Comparison of ENCODE assay signal across 8 cellular contexts in the genomic region with DNA sequence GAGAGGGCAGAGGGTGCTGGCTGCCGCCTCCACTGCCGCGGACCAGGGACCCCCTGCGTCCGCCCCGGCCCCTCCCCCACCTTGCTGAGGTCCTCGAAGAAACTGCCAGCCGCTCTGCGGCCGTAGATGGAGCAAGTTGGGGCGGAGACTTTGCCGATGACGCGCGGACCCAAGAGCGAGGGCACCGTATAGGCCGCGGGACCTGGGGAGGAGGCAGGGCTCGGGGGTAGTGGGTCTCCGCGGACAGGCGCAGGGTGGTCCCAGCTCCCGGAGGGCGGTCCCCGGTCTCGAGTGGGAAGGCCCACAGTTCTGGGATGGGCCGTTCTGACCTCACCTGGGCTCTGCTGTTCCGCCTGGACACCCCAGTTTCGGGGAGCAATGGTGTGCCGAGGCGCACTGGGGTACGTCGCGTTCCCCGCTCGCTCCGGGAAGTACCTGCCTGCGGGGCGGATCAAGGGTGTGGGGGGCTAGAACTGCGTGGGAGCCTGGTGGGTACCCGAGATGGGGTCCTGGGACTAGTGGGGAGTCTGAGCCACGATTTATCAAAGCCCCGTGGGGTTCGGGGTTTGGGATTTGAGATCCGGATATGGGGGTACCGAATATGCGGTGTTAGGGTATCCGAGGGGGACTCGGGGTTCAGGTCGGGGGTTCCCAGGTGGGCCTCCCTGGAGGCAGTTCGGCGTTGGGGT. TPM values are rescaled to one million over a fixed set of nuclear protein-coding genes. Genes with fewer than 3 reads are reported as not detected.
DNase-seq lines count a peak whose midpoint lies in the region; ATAC-seq and TF ChIP-seq lines count a peak whose summit lies in the region.

No MANE protein-coding gene starts in this region.

- no peak for TF ChIP-seq CTCF in HCT116 (IDR thresholded peaks at IDR 0.05 in 2 of 3, conservative IDR thresholded peaks at IDR 0.05 in 1 of 3; ENCODE audit: borderline replicate concordance in 1 of 3, insufficient read depth in 1 of 3, low read depth in 2 of 3, low read length in 2 of 3)
- no peak for TF ChIP-seq CTCF in heart left ventricle (IDR thresholded peaks at IDR 0.05)
- no peak for TF ChIP-seq CTCF in vagina (IDR thresholded peaks at IDR 0.05)

- H3K9me2 ChIP-seq in HCT116 (ENCODE audit: insufficient read depth), result no peaks in the 10 kb centered on the region

- H3K9me3 ChIP-seq in HCT116 (ENCODE audit: control insufficient read depth in 1 of 2, insufficient read depth in 1 of 2, low read depth in 1 of 2, low read length in 2 of 2) (no peaks in the 10 kb centered on the region), heart left ventricle (no peaks in the 10 kb centered on the region), vagina (no peaks in the 10 kb centered on the region)

- intact Hi-C loops in HCT116 (cut with micrococcal nuclease) (loop anchor here (5.0 kb wide), 1 partner anchor 91 kb away; no protein-coding TSS in a partner anchor), heart left ventricle (cut with DNase I) (no loop called here), vagina (cut with DNase I) (no loop called here)

- peak overlapping the region; percentile 91 for H3K9ac ChIP-seq in HCT116 (ENCODE audit: low read length)

- no peaks in the 10 kb centered on the region for H4K20me1 ChIP-seq in HCT116 (ENCODE audit: insufficient read depth)

- H3K27ac ChIP-seq in HCT116 (ENCODE audit: low read depth, low read length) (peak overlapping the region; percentile 100), heart left ventricle (peak overlapping the region; percentile 78 to 98 (median 94)), vagina (peak overlapping the region; percentile 96)

- peaks cover 5% of the 10 kb centered on the region; the same call in 1 of the 2 replicates for H3K79me2 ChIP-seq in HCT116 (ENCODE audit: insufficient read depth, low read length)

- TF ChIP-seq RAD21 in HCT116 (IDR thresholded peaks at IDR 0.05; ENCODE audit: low read depth), result no peak

- H3K27me3 ChIP-seq in HCT116 (ENCODE audit: insufficient read depth, low read length) (no peaks in the 10 kb centered on the region), heart left ventricle (peaks cover 0 to 61% (median 6%) of the 10 kb centered on the region in 9 donors), vagina (no peaks in the 10 kb centered on the region)

- WGBS in heart left ventricle, 4 donors, result 3 to 6% (median 4%) methylated on average over 30 to 53 of the region's 53 CpGs

- H2AFZ ChIP-seq in HCT116 (ENCODE audit: low read depth, low read length, poor library complexity, severe bottlenecking), result no peak overlapping the region

- H3K4me3 ChIP-seq in HCT116 (replicated peaks in 1 of 2; ENCODE audit: low read depth in 1 of 2, low read length in 2 of 2) (peak overlapping the region; percentile 92 to 96), heart left ventricle (peak overlapping the region; percentile 48 to 89 (median 72)), vagina (peak overlapping the region; percentile 58 to 60)

- peaks cover 43% of the 10 kb centered on the region for H3K4me1 Mint-ChIP-seq in activated naive CD4-positive, alpha-beta T cell treated with anti-CD3 and anti-CD28 coated beads, Interleukin-2, amount 50 U/mL, for 24 hours

- no peaks in the 10 kb centered on the region for H3K27me3 Mint-ChIP-seq in activated naive CD4-positive, alpha-beta T cell treated with anti-CD3 and anti-CD28 coated beads, Interleukin-2, amount 50 U/mL, for 24 hours

- peak overlapping the region; percentile 92 for H3K4me3 Mint-ChIP-seq in activated naive CD4-positive, alpha-beta T cell treated with anti-CD3 and anti-CD28 coated beads, Interleukin-2, amount 50 U/mL, for 24 hours

- TF ChIP-seq POLR2A in HCT116 (IDR thresholded peaks at IDR 0.05; ENCODE audit: borderline replicate concordance, extremely low read depth, insufficient read depth, insufficient read length) (peak; percentile 28), Raji (IDR thresholded peaks at IDR 0.05; ENCODE audit: insufficient read depth, low read depth, low read length) (peak; percentile 72), heart left ventricle (IDR thresholded peaks at IDR 0.05) (peak in 1 of 2 donors; percentile 55), vagina (IDR thresholded peaks at IDR 0.05) (peak in 1 of 2 donors; percentile 83)

- H3K4me1 ChIP-seq in HCT116 (ENCODE audit: control insufficient read depth in 1 of 2, insufficient read depth in 2 of 2, low read length in 2 of 2), result peaks cover 11 to 67% of the 10 kb centered on the region in 2 experiments; a peak in 3 of 4 replicates
- H3K4me1 ChIP-seq in heart left ventricle, result peaks cover 0 to 72% (median 31%) of the 10 kb centered on the region in 12 donors
- H3K4me1 ChIP-seq in vagina, result peaks cover 47% of the 10 kb centered on the region

- POLR2A ChIA-PET in HCT116 (lab: Charles Lee), result no interaction called here

- H3K36me3 ChIP-seq in HCT116 (ENCODE audit: control insufficient read depth in 1 of 2, insufficient read depth in 2 of 2, low read length in 2 of 2) (no peaks in the 10 kb centered on the region), heart left ventricle (peaks cover 0 to 17% (median 0%) of the 10 kb centered on the region in 9 donors), vagina (no peaks in the 10 kb centered on the region)

- DNase-seq in CD1c-positive myeloid dendritic cell (ENCODE audit: extremely low spot score) (peak; percentile 92), HCT116 (ENCODE audit: low read depth, low spot score) (peak; percentile 76), heart left ventricle (peak; percentile 84 to 94 (median 90)), renal cortical epithelial cell (ENCODE audit: low read depth) (peak; percentile 72), vagina (ENCODE audit: extremely low spot score in 2 of 2) (peak in 1 of 2 donors; percentile 93), putamen (ENCODE audit: low spot score) (no peak)

- ATAC-seq in HCT116 (peak; percentile 59), heart left ventricle (peak; percentile 35 to 58 (median 50))

- peak overlapping the region; percentile 96 for H3K27ac Mint-ChIP-seq in activated naive CD4-positive, alpha-beta T cell treated with anti-CD3 and anti-CD28 coated beads, Interleukin-2, amount 50 U/mL, for 24 hours

- H3K36me3 Mint-ChIP-seq in activated naive CD4-positive, alpha-beta T cell treated with anti-CD3 and anti-CD28 coated beads, Interleukin-2, amount 50 U/mL, for 24 hours, result no peaks in the 10 kb centered on the region

- RAD21 ChIA-PET in HCT116 (lab: Charles Lee; ENCODE audit: low non-redundant PET in 1 of 2, low total read pairs in 2 of 2, uncharacterized antibody in 2 of 2, unreplicated experiment in 2 of 2), result interaction anchor here in 1 of 2 experiments (1.1 kb wide), 1 partner anchor 203 kb away, joined by 3 read pairs; no protein-coding TSS in a partner anchor

- H3K9me3 Mint-ChIP-seq in activated naive CD4-positive, alpha-beta T cell treated with anti-CD3 and anti-CD28 coated beads, Interleukin-2, amount 50 U/mL, for 24 hours, result no peaks in the 10 kb centered on the region

- CTCF ChIA-PET in HCT116 (lab: Charles Lee), result no interaction called here

- H3K4me2 ChIP-seq in HCT116 (ENCODE audit: low read length), result peak overlapping the region; percentile 93

- BruUV-seq in HCT116 (replicated peaks; lab: Mats Ljungman, UMichigan), result TSS peak; percentile 70

TF ChIP-seq in HCT116, 20 proteins besides CTCF, POLR2A, EP300 and RAD21:
- TF ChIP-seq, protein P1, sequence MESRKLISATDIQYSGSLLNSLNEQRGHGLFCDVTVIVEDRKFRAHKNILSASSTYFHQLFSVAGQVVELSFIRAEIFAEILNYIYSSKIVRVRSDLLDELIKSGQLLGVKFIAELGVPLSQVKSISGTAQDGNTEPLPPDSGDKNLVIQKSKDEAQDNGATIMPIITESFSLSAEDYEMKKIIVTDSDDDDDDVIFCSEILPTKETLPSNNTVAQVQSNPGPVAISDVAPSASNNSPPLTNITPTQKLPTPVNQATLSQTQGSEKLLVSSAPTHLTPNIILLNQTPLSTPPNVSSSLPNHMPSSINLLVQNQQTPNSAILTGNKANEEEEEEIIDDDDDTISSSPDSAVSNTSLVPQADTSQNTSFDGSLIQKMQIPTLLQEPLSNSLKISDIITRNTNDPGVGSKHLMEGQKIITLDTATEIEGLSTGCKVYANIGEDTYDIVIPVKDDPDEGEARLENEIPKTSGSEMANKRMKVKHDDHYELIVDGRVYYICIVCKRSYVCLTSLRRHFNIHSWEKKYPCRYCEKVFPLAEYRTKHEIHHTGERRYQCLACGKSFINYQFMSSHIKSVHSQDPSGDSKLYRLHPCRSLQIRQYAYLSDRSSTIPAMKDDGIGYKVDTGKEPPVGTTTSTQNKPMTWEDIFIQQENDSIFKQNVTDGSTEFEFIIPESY (IDR thresholded peaks at IDR 0.05; ENCODE audit: extremely low read depth, insufficient replicate concordance, low read length), result no peak
- TF ChIP-seq POLR2AphosphoS5 (IDR thresholded peaks at IDR 0.05; ENCODE audit: low read depth, low read length), result peak; percentile 78

RNA-seq across cellular contexts. Expression of a gene that starts 1.2 kb away (rescaled TPM):
- total RNA-seq in HCT116 (2021; ENCODE audit: unreplicated experiment), result 43.2 TPM
- polyA plus RNA-seq in HCT116 (2012), result 34.8 and 47.0 TPM in 2 replicates
- 100 to 1,000 TPM in 1 of 9 donors, 10 to 100 TPM in 6, 1 to 10 TPM in 2; 8.3 to 198 (median 21.7) TPM for total RNA-seq in heart left ventricle
- polyA plus RNA-seq in heart left ventricle, result 10 to 100 TPM; 11.8 to 45.1 TPM
- total RNA-seq in renal cortical epithelial cell, result 55.0 and 68.8 TPM in 2 replicates
- 82.0 TPM for total RNA-seq in vagina

RNA-seq across cellular contexts. Expression of a gene that starts 5.6 kb away (rescaled TPM):
- 7.0 TPM for total RNA-seq in HCT116 (2021; ENCODE audit: unreplicated experiment)
- 4.1 and 4.4 TPM in 2 replicates for polyA plus RNA-seq in HCT116 (2012)
- total RNA-seq in heart left ventricle, result 1 to 10 TPM in 2 of 9 donors, under 1 TPM in 2, not detected in 5; 0.67 to 2.6 (median 0.94) TPM
- polyA plus RNA-seq in heart left ventricle, result 1 to 10 TPM in 1 of 2 donors, not detected in 1; 2.0 TPM
- total RNA-seq in renal cortical epithelial cell, result 2.0 and 7.3 TPM in 2 replicates
- 25.0 TPM for total RNA-seq in vagina

RNA-seq across cellular contexts. Expression of a gene that starts 14.7 kb away (rescaled TPM):
- 0.69 TPM for total RNA-seq in HCT116 (2021; ENCODE audit: unreplicated experiment)
- 3.3 and 4.7 TPM in 2 replicates for polyA plus RNA-seq in HCT116 (2012)
- total RNA-seq in heart left ventricle, result 1 to 10 TPM in 1 of 9 donors, under 1 TPM in 3, not detected in 5; 0.08 to 1.3 (median 0.14) TPM
- polyA plus RNA-seq in heart left ventricle, result under 1 TPM in 1 of 2 donors, not detected in 1; 0.08 TPM
- 0.15 and 0.17 TPM in 2 replicates for total RNA-seq in renal cortical epithelial cell
- 0.49 TPM for total RNA-seq in vagina

RNA-seq across cellular contexts. Expression of a gene that starts 23.0 kb away (rescaled TPM):
- 99.1 TPM for total RNA-seq in HCT116 (2021; ENCODE audit: unreplicated experiment)
- 86.8 and 86.9 TPM in 2 replicates for polyA plus RNA-seq in HCT116 (2012)
- total RNA-seq in heart left ventricle, result 10 to 100 TPM; 24.7 to 34.5 (median 27.9) TPM
- 10 to 100 TPM; 33.9 to 43.3 TPM for polyA plus RNA-seq in heart left ventricle
- 16.7 and 24.7 TPM in 2 replicates for total RNA-seq in renal cortical epithelial cell
- 45.7 TPM for total RNA-seq in vagina

RNA-seq across cellular contexts. Expression of a gene that starts 23.5 kb away (rescaled TPM):
- 56.9 TPM for total RNA-seq in HCT116 (2021; ENCODE audit: unreplicated experiment)
- polyA plus RNA-seq in HCT116 (2012), result 42.4 and 45.3 TPM in 2 replicates
- 10 to 100 TPM; 20.9 to 46.5 (median 32.1) TPM for total RNA-seq in heart left ventricle
- polyA plus RNA-seq in heart left ventricle, result 10 to 100 TPM; 22.6 to 34.8 TPM
- 26.6 and 48.4 TPM in 2 replicates for total RNA-seq in renal cortical epithelial cell
- total RNA-seq in vagina, result 57.0 TPM
